Comparison of ENCODE assay signal across 18 cellular contexts in the genomic region with DNA sequence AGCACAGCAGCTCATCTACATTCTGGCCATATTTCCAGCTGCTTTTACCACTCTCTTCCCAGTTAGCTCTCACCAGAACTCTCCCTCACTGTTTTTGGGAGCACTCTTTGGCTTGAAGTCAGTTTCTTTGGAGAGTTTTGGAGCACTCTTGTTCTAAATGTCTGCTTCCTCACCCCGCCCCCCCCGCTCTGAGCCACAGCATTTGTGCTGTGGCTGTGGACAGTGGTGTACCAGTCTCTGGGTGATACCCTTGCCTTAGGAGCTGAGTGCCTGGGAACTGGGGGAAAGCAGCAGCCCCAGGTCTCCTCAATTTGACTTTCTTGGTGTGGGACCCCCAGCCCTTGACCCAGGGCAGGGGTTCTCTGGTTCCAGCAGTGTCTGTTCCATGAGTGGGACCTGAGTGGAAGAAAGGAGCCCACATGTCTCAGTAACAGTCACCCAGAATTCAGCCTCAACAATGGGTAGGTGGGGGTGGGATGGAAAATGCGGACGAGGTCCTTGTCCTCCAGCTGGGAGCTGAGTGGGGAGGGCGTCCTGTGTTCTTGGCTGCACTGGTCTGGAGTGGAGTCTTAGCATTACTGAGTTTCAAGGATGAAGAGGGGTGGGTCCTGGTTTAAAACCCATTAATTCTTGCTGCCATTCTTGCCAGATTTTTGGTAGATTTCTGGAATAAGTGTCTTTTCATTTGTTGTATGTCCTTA. TPM values are rescaled to one million over a fixed set of nuclear protein-coding genes. Genes with fewer than 3 reads are reported as not detected.
DNase-seq lines count a peak whose midpoint lies in the region; ATAC-seq lines count a peak whose summit lies in the region.
"Had no signal": no experiment of that assay in that cellular context is flagged by ENCODE, and none has a peak within 500 bp of the region (broad histone marks: within the 10 kb centered on the region; RNA-seq: fewer than 3 reads in every experiment).

No MANE protein-coding gene starts in this region.

- no peak for ATAC-seq in CD4-positive, CD25-positive, alpha-beta regulatory T cell (ENCODE audit: low read depth in 2 of 2)
- ATAC-seq in effector memory CD8-positive, alpha-beta T cell (replicated peaks), result no peak
- ATAC-seq in naive thymus-derived CD8-positive, alpha-beta T cell, result no peak
- ATAC-seq in HG02852 (IDR thresholded peaks at IDR 0.05; ENCODE audit: unreplicated experiment), result no peak
- no peak for ATAC-seq in GM21390 (IDR thresholded peaks at IDR 0.05; ENCODE audit: unreplicated experiment)

- H3K36me3 Mint-ChIP-seq in CD4-positive, CD25-positive, alpha-beta regulatory T cell, result peaks cover 41% of the 10 kb centered on the region
- peaks cover 21% of the 10 kb centered on the region for H3K36me3 Mint-ChIP-seq in effector memory CD8-positive, alpha-beta T cell (ENCODE audit: insufficient read depth)
- peaks cover 16 to 39% (median 17%) of the 10 kb centered on the region in 3 donors for H3K36me3 Mint-ChIP-seq in naive thymus-derived CD8-positive, alpha-beta T cell

- DNase-seq in CD4-positive, CD25-positive, alpha-beta regulatory T cell, result no peak
- DNase-seq in H7, result peak; percentile 23
- no peak for DNase-seq in effector memory CD8-positive, alpha-beta T cell
- no peak for DNase-seq in naive thymus-derived CD8-positive, alpha-beta T cell
- DNase-seq in activated effector memory CD4-positive, alpha-beta T cell treated with Interleukin-2 at 50 U/mL for 16 hours, result no peak
- DNase-seq: ACHN; BE2C; KG1; NCI-H1092 treated with DMSO at 0.1 percent for 48 hours; NCI-H1694; NCI-H2107; NCI-H226; NCI-H526 treated with DMSO at 0.1 percent for 48 hours; NK-92 treated with Interleukin-12 subunit alpha and Interleukin-12 subunit beta, amount 100 ng/mL, for 24 hours; OCI-M1; RPMI8226 had no signal

- H3K27ac Mint-ChIP-seq in CD4-positive, CD25-positive, alpha-beta regulatory T cell, result peak overlapping the region in 2 of 3 donors; percentile 25 to 79
- peak overlapping the region in 1 of 2 donors; percentile 54 for H3K27ac Mint-ChIP-seq in effector memory CD8-positive, alpha-beta T cell
- H3K27ac Mint-ChIP-seq in naive thymus-derived CD8-positive, alpha-beta T cell, result peak overlapping the region in 4 of 10 donors; percentile 43 to 90 (median 60)

- H3K9me3 ChIP-seq in CD4-positive, CD25-positive, alpha-beta regulatory T cell (ENCODE audit: control insufficient read depth in 2 of 2, low read length in 2 of 2), result no peaks in the 10 kb centered on the region
- H3K9me3 ChIP-seq: BE2C had no signal

- no peaks in the 10 kb centered on the region for H3K27me3 ChIP-seq in CD4-positive, CD25-positive, alpha-beta regulatory T cell (ENCODE audit: control insufficient read depth, insufficient read depth, low read length)
- no peaks in the 10 kb centered on the region for H3K27me3 ChIP-seq in H7 (ENCODE audit: control insufficient read depth, insufficient read depth, low read length)
- H3K27me3 ChIP-seq: BE2C had no signal

- POLR2A ChIA-PET in naive thymus-derived CD8-positive, alpha-beta T cell (lab: Charles Lee), result interaction anchor here (0.5 kb wide), 2 partner anchors 19 kb away, joined by 3 to 8 read pairs; no protein-coding TSS in a partner anchor

- no peak overlapping the region for H3K27ac ChIP-seq in CD4-positive, CD25-positive, alpha-beta regulatory T cell (ENCODE audit: insufficient read depth, low read length, poor library complexity, severe bottlenecking)

- H3K4me3 ChIP-seq in CD4-positive, CD25-positive, alpha-beta regulatory T cell (ENCODE audit: low read depth, low read length), result peak overlapping the region; percentile 7
- H3K4me3 ChIP-seq in H7 (ENCODE audit: insufficient read depth, low read depth, low read length), result no peak overlapping the region

- no peaks in the 10 kb centered on the region for H3K27me3 Mint-ChIP-seq in CD4-positive, CD25-positive, alpha-beta regulatory T cell
- H3K27me3 Mint-ChIP-seq in effector memory CD8-positive, alpha-beta T cell, result no peaks in the 10 kb centered on the region
- no peaks in the 10 kb centered on the region for H3K27me3 Mint-ChIP-seq in naive thymus-derived CD8-positive, alpha-beta T cell

- H3K4me1 ChIP-seq in CD4-positive, CD25-positive, alpha-beta regulatory T cell (ENCODE audit: control insufficient read depth, insufficient read depth, low read length, poor library complexity, severe bottlenecking), result peaks cover 46% of the 10 kb centered on the region
- H3K4me1 ChIP-seq: BE2C had no signal

- peaks cover 56 to 90% (median 71%) of the 10 kb centered on the region in 4 donors for H3K4me1 Mint-ChIP-seq in CD4-positive, CD25-positive, alpha-beta regulatory T cell
- peaks cover 53 to 82% of the 10 kb centered on the region in 2 donors for H3K4me1 Mint-ChIP-seq in effector memory CD8-positive, alpha-beta T cell (ENCODE audit: low read depth in 2 of 2)
- peaks cover 40 to 90% (median 79%) of the 10 kb centered on the region in 4 donors for H3K4me1 Mint-ChIP-seq in naive thymus-derived CD8-positive, alpha-beta T cell

- H3K4me3 Mint-ChIP-seq in CD4-positive, CD25-positive, alpha-beta regulatory T cell, result peak overlapping the region in 3 of 4 donors; percentile 2 to 40 (median 38)
- peak overlapping the region; percentile 37 to 49 for H3K4me3 Mint-ChIP-seq in effector memory CD8-positive, alpha-beta T cell
- H3K4me3 Mint-ChIP-seq in naive thymus-derived CD8-positive, alpha-beta T cell, result peak overlapping the region in 7 of 10 donors; percentile 21 to 58 (median 36)

- H3K36me3 ChIP-seq in CD4-positive, CD25-positive, alpha-beta regulatory T cell (ENCODE audit: control insufficient read depth, insufficient read depth, low read length), result peaks cover 16% of the 10 kb centered on the region
- H3K36me3 ChIP-seq in H7 (replicated peaks; ENCODE audit: control insufficient read depth, insufficient read depth, low read length), result no peaks in the 10 kb centered on the region

- H3K9me3 Mint-ChIP-seq in CD4-positive, CD25-positive, alpha-beta regulatory T cell, result peaks cover 0 to 6% (median 0%) of the 10 kb centered on the region in 7 donors
- no peaks in the 10 kb centered on the region for H3K9me3 Mint-ChIP-seq in effector memory CD8-positive, alpha-beta T cell
- peaks cover 0 to 15% (median 1%) of the 10 kb centered on the region in 9 donors for H3K9me3 Mint-ChIP-seq in naive thymus-derived CD8-positive, alpha-beta T cell

RNA-seq across cellular contexts. Expression of gene RBM33, which starts 18.0 kb away (rescaled TPM):
- total RNA-seq in CD4-positive, CD25-positive, alpha-beta regulatory T cell, result 196 TPM
- polyA plus RNA-seq in CD4-positive, CD25-positive, alpha-beta regulatory T cell, result 10 to 100 TPM; 33.5 to 44.1 (median 35.5) TPM
- total RNA-seq in H7 (2014; rRNA removed; shearing (Covaris generic)), result 15.4 and 22.3 TPM in 2 replicates
- total RNA-seq in naive thymus-derived CD8-positive, alpha-beta T cell, result 100 to 1,000 TPM; 165 to 173 TPM
- 10 to 100 TPM; 35.3 to 65.3 (median 41.0) TPM for polyA plus RNA-seq in naive thymus-derived CD8-positive, alpha-beta T cell
